ENCODE assay signal across 24 cellular contexts in genomic region chr3:113218679-113219040, GRCh38. TPM values are rescaled to one million over a fixed set of nuclear protein-coding genes. Genes with fewer than 3 reads are reported as not detected.
"Had no signal": no experiment of that assay in that cellular context is flagged by ENCODE, and none has a peak within 500 bp of the region (broad histone marks: within the 10 kb centered on the region; RNA-seq: fewer than 3 reads in every experiment).

No MANE protein-coding gene starts in this region.

- H3K4me1 ChIP-seq: parathyroid adenoma, psoas muscle, testis had no signal

- DNase-seq: activated CD4-positive, alpha-beta memory T cell treated with anti-CD3 and anti-CD28 coated beads for 36 hours; activated CD4-positive, alpha-beta T cell treated with anti-CD3 and anti-CD28 coated beads, Interleukin-2, amount 10 ng/mL, durations not matched to agents 24 days and 14 days; activated CD4-positive, CD25-positive, alpha-beta regulatory T cell treated with anti-CD3 and anti-CD28 coated beads, Interleukin-2, amount 50 U/mL, for 72 hours; activated CD8-positive, alpha-beta memory T cell treated with anti-CD3 and anti-CD28 coated beads, Interleukin-2, amount 50 U/mL, for 4 hours; activated gamma-delta T cell; activated naive CD4-positive, alpha-beta T cell treated with anti-CD3 and anti-CD28 coated beads, Interleukin-2, amount 10 ng/mL, durations not matched to agents 7 days and 5 days; activated naive CD8-positive, alpha-beta T cell treated with anti-CD3 and anti-CD28 coated beads, Interleukin-2, amount 10 ng/mL, durations not matched to agents 7 days and 5 days; activated T-cell treated with anti-CD3 and anti-CD28 coated beads, Interleukin-2, amount 50 U/mL, for 1 hour; amniotic stem cell; effector CD4-positive, alpha-beta T cell; glutamatergic neuron; left cardiac atrium; mammary epithelial cell; occipital lobe; psoas muscle; stimulated activated naive CD4-positive, alpha-beta T cell treated with Interleukin-2 at 50 U/mL for 16 hours; T-helper 2 cell; testis; transverse colon had no signal

- H3K27ac ChIP-seq: parathyroid adenoma, psoas muscle, testis had no signal

- H3K9me3 Mint-ChIP-seq: activated CD4-positive, alpha-beta memory T cell treated with anti-CD3 and anti-CD28 coated beads for 36 hours; activated CD4-positive, alpha-beta T cell treated with anti-CD3 and anti-CD28 coated beads, Interleukin-2, amount 10 ng/mL, durations not matched to agents 24 days and 14 days; activated naive CD4-positive, alpha-beta T cell treated with anti-CD3 and anti-CD28 coated beads, Interleukin-2, amount 10 ng/mL, durations not matched to agents 7 days and 5 days; activated naive CD8-positive, alpha-beta T cell treated with anti-CD3 and anti-CD28 coated beads, Interleukin-2, amount 10 ng/mL, durations not matched to agents 7 days and 5 days; central memory CD8-positive, alpha-beta T cell; dendritic cell treated with granulocyte-macrophage colony-stimulating factor and Interleukin-4, amounts not matched to agents 40 ng/mL and 50 ng/mL, for 4 days had no signal

- H3K27me3 ChIP-seq: esophagus muscularis mucosa, testis had no signal

- H3K27ac Mint-ChIP-seq: activated CD4-positive, alpha-beta memory T cell treated with anti-CD3 and anti-CD28 coated beads for 36 hours; activated CD4-positive, alpha-beta T cell treated with anti-CD3 and anti-CD28 coated beads, Interleukin-2, amount 10 ng/mL, durations not matched to agents 24 days and 14 days; activated naive CD4-positive, alpha-beta T cell treated with anti-CD3 and anti-CD28 coated beads, Interleukin-2, amount 10 ng/mL, durations not matched to agents 7 days and 5 days; activated naive CD8-positive, alpha-beta T cell treated with anti-CD3 and anti-CD28 coated beads, Interleukin-2, amount 10 ng/mL, durations not matched to agents 7 days and 5 days; dendritic cell treated with granulocyte-macrophage colony-stimulating factor and Interleukin-4, amounts not matched to agents 40 ng/mL and 50 ng/mL, for 4 days had no signal

- H3K36me3 Mint-ChIP-seq: activated CD4-positive, alpha-beta memory T cell treated with anti-CD3 and anti-CD28 coated beads for 36 hours; activated naive CD4-positive, alpha-beta T cell treated with anti-CD3 and anti-CD28 coated beads, Interleukin-2, amount 10 ng/mL, durations not matched to agents 7 days and 5 days; activated naive CD8-positive, alpha-beta T cell treated with anti-CD3 and anti-CD28 coated beads, Interleukin-2, amount 10 ng/mL, durations not matched to agents 7 days and 5 days had no signal

- H3K4me3 Mint-ChIP-seq: activated CD4-positive, alpha-beta memory T cell treated with anti-CD3 and anti-CD28 coated beads for 36 hours; activated CD4-positive, alpha-beta T cell treated with anti-CD3 and anti-CD28 coated beads, Interleukin-2, amount 10 ng/mL, durations not matched to agents 24 days and 14 days; activated naive CD4-positive, alpha-beta T cell treated with anti-CD3 and anti-CD28 coated beads, Interleukin-2, amount 10 ng/mL, durations not matched to agents 7 days and 5 days; activated naive CD8-positive, alpha-beta T cell treated with anti-CD3 and anti-CD28 coated beads, Interleukin-2, amount 10 ng/mL, durations not matched to agents 7 days and 5 days; central memory CD8-positive, alpha-beta T cell; dendritic cell treated with granulocyte-macrophage colony-stimulating factor and Interleukin-4, amounts not matched to agents 40 ng/mL and 50 ng/mL, for 4 days had no signal

- H3K4me3 ChIP-seq: esophagus muscularis mucosa, psoas muscle, smooth muscle cell, testis, transverse colon had no signal

- H3K9me3 ChIP-seq: esophagus muscularis mucosa, psoas muscle, testis, transverse colon had no signal

- H3K36me3 ChIP-seq: transverse colon had no signal

- H3K4me1 Mint-ChIP-seq: central memory CD8-positive, alpha-beta T cell had no signal

- ATAC-seq: left cardiac atrium, psoas muscle had no signal

RNA-seq across cellular contexts. Expression of gene BOC, which starts 7.3 kb away (rescaled TPM):
- total RNA-seq: activated CD4-positive, alpha-beta memory T cell treated with anti-CD3 and anti-CD28 coated beads for 36 hours; activated naive CD8-positive, alpha-beta T cell treated with anti-CD3 and anti-CD28 coated beads, Interleukin-2, amount 10 ng/mL, durations not matched to agents 7 days and 5 days had no signal
